1 cellular context compared by ENCODE assay signal in genomic region chr1:1442069-1442770, GRCh38.
A peak's percentile ranks its signal among the peaks of the same experiment; 100 is the strongest.
TF ChIP-seq lines count a peak whose summit lies in the region.

No MANE protein-coding gene starts in this region.

TF ChIP-seq in HepG2, 621 proteins besides CTCF, POLR2A, EP300 and RAD21:
- TF ChIP-seq SMARCE1 (IDR thresholded peaks at IDR 0.05; ENCODE audit: borderline replicate concordance) (no peak), ZKSCAN5 (CRISPR knock-in tag; IDR thresholded peaks at IDR 0.05) (no peak), EEA1 (CRISPR knock-in tag; IDR thresholded peaks at IDR 0.05; ENCODE audit: borderline replicate concordance) (no peak), SYNCRIP (IDR thresholded peaks at IDR 0.05; ENCODE audit: insufficient read depth, low read depth, low read length) (no peak), ZMYM3 (CRISPR knock-in tag; IDR thresholded peaks at IDR 0.05) (no peak), ZBTB38 (CRISPR knock-in tag; IDR thresholded peaks at IDR 0.05) (0 out of 2 replicates have a peak, but pooled peaks have one; percentile 27), ZNF432 (CRISPR knock-in tag; IDR thresholded peaks at IDR 0.05; ENCODE audit: borderline replicate concordance) (no peak), RELA (CRISPR knock-in tag; IDR thresholded peaks at IDR 0.05) (no peak), ZNF430 (CRISPR knock-in tag; IDR thresholded peaks at IDR 0.05) (no peak), PAX8 (CRISPR knock-in tag; IDR thresholded peaks at IDR 0.05; ENCODE audit: borderline replicate concordance) (no peak), AGO1 (IDR thresholded peaks at IDR 0.05; ENCODE audit: low read depth, low read length, poor library complexity, severe bottlenecking) (peak; percentile 95), MTF2 (CRISPR knock-in tag; IDR thresholded peaks at IDR 0.05; ENCODE audit: borderline replicate concordance) (no peak), AGO2 (optimal IDR thresholded peaks at IDR 0.05; ENCODE audit: low read depth, low read length) (peak; percentile 66), CHCHD3 (CRISPR knock-in tag; IDR thresholded peaks at IDR 0.05) (no peak), RERE (CRISPR knock-in tag; IDR thresholded peaks at IDR 0.05; ENCODE audit: low read depth) (no peak), SMYD3 (CRISPR knock-in tag; IDR thresholded peaks at IDR 0.05) (no peak), WIZ (CRISPR knock-in tag; IDR thresholded peaks at IDR 0.05) (no peak), HMGA1 (CRISPR knock-in tag; conservative IDR thresholded peaks at IDR 0.05) (no peak), ZNF484 (CRISPR knock-in tag; IDR thresholded peaks at IDR 0.05; ENCODE audit: borderline replicate concordance, low read depth) (no peak), SRSF1 (optimal IDR thresholded peaks at IDR 0.05; ENCODE audit: low read depth, low read length) (peak; percentile 17), YEATS4 (CRISPR knock-in tag; IDR thresholded peaks at IDR 0.05; ENCODE audit: borderline replicate concordance) (no peak), RBM39 (IDR thresholded peaks at IDR 0.05; ENCODE audit: low read depth, low read length, poor library complexity, severe bottlenecking) (no peak), RFXANK (CRISPR knock-in tag; IDR thresholded peaks at IDR 0.05) (no peak), ZBTB10 (CRISPR knock-in tag; IDR thresholded peaks at IDR 0.05; ENCODE audit: borderline replicate concordance) (no peak), MAFF (IDR thresholded peaks at IDR 0.05; ENCODE audit: low read depth, low read length) (no peak), NR2F1 (CRISPR knock-in tag; IDR thresholded peaks at IDR 0.05) (no peak), POLR2G (IDR thresholded peaks at IDR 0.05; ENCODE audit: low read depth, low read length) (peak; percentile 60), CAMTA2 (CRISPR knock-in tag; IDR thresholded peaks at IDR 0.05; ENCODE audit: borderline replicate concordance) (no peak), JUNB (CRISPR knock-in tag; IDR thresholded peaks at IDR 0.05; ENCODE audit: borderline replicate concordance) (no peak), EZH2 (conservative IDR thresholded peaks at IDR 0.05; ENCODE audit: low read depth, low read length) (no peak), TSC22D2 (CRISPR knock-in tag; IDR thresholded peaks at IDR 0.05; ENCODE audit: borderline replicate concordance) (no peak), MTERF4 (CRISPR knock-in tag; IDR thresholded peaks at IDR 0.05) (no peak), ZFX (CRISPR knock-in tag; IDR thresholded peaks at IDR 0.05; ENCODE audit: low read depth) (no peak), MED1 (CRISPR knock-in tag; IDR thresholded peaks at IDR 0.05) (no peak), POGK (CRISPR knock-in tag; conservative IDR thresholded peaks at IDR 0.05) (no peak), NFKB2 (CRISPR knock-in tag; IDR thresholded peaks at IDR 0.05; ENCODE audit: borderline replicate concordance) (no peak), ZNF180 (CRISPR knock-in tag; IDR thresholded peaks at IDR 0.05; ENCODE audit: borderline replicate concordance, low read depth) (no peak), NCOA5 (CRISPR knock-in tag; IDR thresholded peaks at IDR 0.05) (no peak)
